In genomic region chr15:40242671-40243070, GRCh38 we compare ENCODE assay signal across 25 cellular contexts. TPM values are rescaled to one million over a fixed set of nuclear protein-coding genes. Genes with fewer than 3 reads are reported as not detected.
DNase-seq lines count a peak whose midpoint lies in the region; ATAC-seq and TF ChIP-seq lines count a peak whose summit lies in the region.
"Had no signal": no experiment of that assay in that cellular context is flagged by ENCODE, and none has a peak within 500 bp of the region (broad histone marks: within the 10 kb centered on the region; RNA-seq: fewer than 3 reads in every experiment).

No MANE protein-coding gene starts in this region.

- no peak for TF ChIP-seq POLR2A in stomach (IDR thresholded peaks at IDR 0.05)

- no peaks in the 10 kb centered on the region for H3K9me3 Mint-ChIP-seq in activated CD8-positive, alpha-beta memory T cell treated with anti-CD3 and anti-CD28 coated beads, Interleukin-2, amount 10 ng/mL, durations not matched to agents 7 days and 5 days (ENCODE audit: low read depth)
- H3K9me3 Mint-ChIP-seq in central memory CD8-positive, alpha-beta T cell: no peaks in the 10 kb centered on the region
- no peaks in the 10 kb centered on the region for H3K9me3 Mint-ChIP-seq in progenitor cell of endocrine pancreas (ENCODE audit: low read depth)
- H3K9me3 Mint-ChIP-seq: IgD-negative memory B cell had no signal

- DNase-seq in activated CD8-positive, alpha-beta memory T cell treated with anti-CD3 and anti-CD28 coated beads, Interleukin-2, amount 50 U/mL, for 48 hours: peak; percentile 34
- DNase-seq in activated CD8-positive, alpha-beta memory T cell treated with anti-CD3 and anti-CD28 coated beads, Interleukin-2, amount 10 ng/mL, durations not matched to agents 7 days and 5 days: no peak
- DNase-seq in central memory CD8-positive, alpha-beta T cell (ENCODE audit: low spot score in 2 of 2): no peak
- DNase-seq in left lung (peak; percentile 19 to 40), stomach (peak; percentile 20), progenitor cell of endocrine pancreas (ENCODE audit: low spot score, unreplicated experiment) (no peak), foreskin keratinocyte (no peak)
- DNase-seq: 8988T; activated gamma-delta T cell treated with Interleukin-2 at 50 U/mL for 16 hours; COR-L47; DMS79 treated with DMSO at 0.1 percent for 48 hours; NCI-H1436 treated with DMSO at 0.1 percent for 48 hours; NCI-H226; SHP77 treated with DMSO at 0.1 percent for 48 hours; stimulated activated CD4-positive, alpha-beta T cell treated with anti-CD3 and anti-CD28 coated beads, Interleukin-12 subunit alpha, Interleukin-12 subunit beta, amount 100 ng/mL, for 4 hours; stimulated activated CD4-positive, alpha-beta T cell treated with anti-CD3 and anti-CD28 coated beads, Interleukin-2, amount 100 ng/mL, for 48 hours had no signal

- no peaks in the 10 kb centered on the region for H3K9me3 ChIP-seq in left lung
- no peaks in the 10 kb centered on the region for H3K9me3 ChIP-seq in stomach
- H3K9me3 ChIP-seq: prostate gland, right lobe of liver, tibial nerve had no signal

- CTCF ChIA-PET in activated CD8-positive, alpha-beta memory T cell treated with anti-CD3 and anti-CD28 coated beads, Interleukin-2, amount 10 ng/mL, durations not matched to agents 7 days and 5 days (lab: Charles Lee): interaction anchor here (1.1 to 1.7 kb wide), 3 partner anchors 26 to 32 kb away, joined by 3 to 4 read pairs (median 3); no protein-coding TSS in a partner anchor

- no peak overlapping the region for H3K4me3 Mint-ChIP-seq in activated CD8-positive, alpha-beta memory T cell treated with anti-CD3 and anti-CD28 coated beads, Interleukin-2, amount 10 ng/mL, durations not matched to agents 7 days and 5 days
- H3K4me3 Mint-ChIP-seq in central memory CD8-positive, alpha-beta T cell: no peak overlapping the region
- H3K4me3 Mint-ChIP-seq in progenitor cell of endocrine pancreas (ENCODE audit: low read depth): no peak overlapping the region

- H3K27me3 ChIP-seq in left lung (peaks cover 0 to 33% of the 10 kb centered on the region in 2 donors), stomach (peaks cover 0 to 33% (median 7%) of the 10 kb centered on the region in 3 donors), foreskin keratinocyte (no peaks in the 10 kb centered on the region)
- H3K27me3 ChIP-seq: hepatocyte, right lobe of liver had no signal

- no peak for TF ChIP-seq CTCF in left lung (IDR thresholded peaks at IDR 0.05)
- no peak for TF ChIP-seq CTCF in stomach (IDR thresholded peaks at IDR 0.05)
- TF ChIP-seq CTCF in progenitor cell of endocrine pancreas (IDR thresholded peaks at IDR 0.05; ENCODE audit: unreplicated experiment): no peak
- TF ChIP-seq CTCF in foreskin keratinocyte (conservative IDR thresholded peaks at IDR 0.05): no peak

- no peak for ATAC-seq in activated CD8-positive, alpha-beta memory T cell treated with anti-CD3 and anti-CD28 coated beads, Interleukin-2, amount 10 ng/mL, durations not matched to agents 7 days and 5 days
- ATAC-seq in central memory CD8-positive, alpha-beta T cell (replicated peaks; ENCODE audit: extremely low read depth, poor library complexity, severe bottlenecking): no peak
- no peak for ATAC-seq in left lung
- ATAC-seq in HG03196 (IDR thresholded peaks at IDR 0.05; ENCODE audit: unreplicated experiment): no peak
- no peak for ATAC-seq in foreskin keratinocyte
- ATAC-seq: right lobe of liver had no signal

- no peak for TF ChIP-seq EP300 in stomach (IDR thresholded peaks at IDR 0.05)

- H3K4me1 ChIP-seq in left lung (peaks cover 0 to 11% of the 10 kb centered on the region in 2 donors), stomach (peaks cover 10 to 19% (median 13%) of the 10 kb centered on the region in 4 donors), foreskin keratinocyte (peaks cover 30% of the 10 kb centered on the region)

- no peak overlapping the region for H3K27ac Mint-ChIP-seq in activated CD8-positive, alpha-beta memory T cell treated with anti-CD3 and anti-CD28 coated beads, Interleukin-2, amount 10 ng/mL, durations not matched to agents 7 days and 5 days
- peak overlapping the region; percentile 81 for H3K27ac Mint-ChIP-seq in central memory CD8-positive, alpha-beta T cell (ENCODE audit: low read depth)
- H3K27ac Mint-ChIP-seq in progenitor cell of endocrine pancreas: no peak overlapping the region
- H3K27ac Mint-ChIP-seq: IgD-negative memory B cell had no signal

- WGBS in stomach, 5 donors: 90 to 99% (median 93%) methylated on average over 8 of the region's 8 CpGs

- no peak overlapping the region for H3K4me3 ChIP-seq in left lung
- no peak overlapping the region for H3K4me3 ChIP-seq in stomach
- H3K4me3 ChIP-seq: hepatocyte, prostate gland, right lobe of liver, tibial nerve had no signal

- no peaks in the 10 kb centered on the region for H3K36me3 ChIP-seq in left lung
- no peaks in the 10 kb centered on the region for H3K36me3 ChIP-seq in stomach
- H3K36me3 ChIP-seq: prostate gland, right lobe of liver, tibial nerve had no signal

- H3K4me1 Mint-ChIP-seq in activated CD8-positive, alpha-beta memory T cell treated with anti-CD3 and anti-CD28 coated beads, Interleukin-2, amount 10 ng/mL, durations not matched to agents 7 days and 5 days: peaks cover 14% of the 10 kb centered on the region
- peaks cover 9% of the 10 kb centered on the region for H3K4me1 Mint-ChIP-seq in central memory CD8-positive, alpha-beta T cell
- H3K4me1 Mint-ChIP-seq in progenitor cell of endocrine pancreas (ENCODE audit: low read depth): peaks cover 22% of the 10 kb centered on the region

- H3K27me3 Mint-ChIP-seq in activated CD8-positive, alpha-beta memory T cell treated with anti-CD3 and anti-CD28 coated beads, Interleukin-2, amount 10 ng/mL, durations not matched to agents 7 days and 5 days: peaks cover 26% of the 10 kb centered on the region
- peaks cover 23% of the 10 kb centered on the region for H3K27me3 Mint-ChIP-seq in central memory CD8-positive, alpha-beta T cell
- H3K27me3 Mint-ChIP-seq in progenitor cell of endocrine pancreas: peaks cover 11% of the 10 kb centered on the region

- H3K27ac ChIP-seq in left lung (no peak overlapping the region), stomach (no peak overlapping the region), foreskin keratinocyte (no peak overlapping the region)
- H3K27ac ChIP-seq: C4-2B, hepatocyte, prostate gland, right lobe of liver, tibial nerve had no signal

- no peaks in the 10 kb centered on the region for H3K36me3 Mint-ChIP-seq in activated CD8-positive, alpha-beta memory T cell treated with anti-CD3 and anti-CD28 coated beads, Interleukin-2, amount 10 ng/mL, durations not matched to agents 7 days and 5 days
- H3K36me3 Mint-ChIP-seq in central memory CD8-positive, alpha-beta T cell (ENCODE audit: insufficient read depth): no peaks in the 10 kb centered on the region
- no peaks in the 10 kb centered on the region for H3K36me3 Mint-ChIP-seq in progenitor cell of endocrine pancreas (ENCODE audit: insufficient read depth)
- H3K36me3 Mint-ChIP-seq: IgD-negative memory B cell had no signal

- intact Hi-C loops in left lung (cut with DNase I): no loop called here
- intact Hi-C loops in stomach (cut with DNase I; ENCODE audit: low total_unique reads): no loop called here

RNA-seq across cellular contexts. Expression of gene PAK6, which starts 3.8 kb away (rescaled TPM):
- 1 to 10 TPM; 1.0 to 1.7 TPM for total RNA-seq in activated CD8-positive, alpha-beta memory T cell treated with anti-CD3 and anti-CD28 coated beads, Interleukin-2, amount 10 ng/mL, durations not matched to agents 7 days and 5 days
- 10 to 100 TPM in 1 of 2 donors, 1 to 10 TPM in 1; 9.0 to 14.6 TPM for total RNA-seq in left lung
- 10 to 100 TPM in 3 of 5 donors, 1 to 10 TPM in 1, under 1 TPM in 1; under 0.01 to 91.9 (median 16.3) TPM for total RNA-seq in stomach
- 1 to 10 TPM; 1.8 to 7.7 (median 4.7) TPM for polyA plus RNA-seq in stomach
- total RNA-seq in progenitor cell of endocrine pancreas: 13.2 and 13.8 TPM in 2 replicates
- 14.1 and 15.6 TPM in 2 replicates for total RNA-seq in foreskin keratinocyte
- 8.9 and 9.0 TPM in 2 replicates for polyA plus RNA-seq in foreskin keratinocyte
- total RNA-seq: dermis microvascular lymphatic vessel endothelial cell had no signal
- polyA plus RNA-seq: IgD-negative memory B cell had no signal

RNA-seq across cellular contexts. Expression of gene ANKRD63, which starts 40.2 kb away (rescaled TPM):
- total RNA-seq in activated CD8-positive, alpha-beta memory T cell treated with anti-CD3 and anti-CD28 coated beads, Interleukin-2, amount 10 ng/mL, durations not matched to agents 7 days and 5 days: not detected
- total RNA-seq in left lung (not detected), stomach (under 1 TPM in 1 of 5 donors, not detected in 4; 0.37 TPM), progenitor cell of endocrine pancreas (not detected in 2 replicates), foreskin keratinocyte (not detected in 2 replicates)
- polyA plus RNA-seq in stomach (not detected), foreskin keratinocyte (not detected in 2 replicates)
- total RNA-seq: dermis microvascular lymphatic vessel endothelial cell, mesenteric fat pad, tibial nerve had no signal
- polyA plus RNA-seq: IgD-negative memory B cell had no signal

Comparison
In these comparisons a context has a peak if more than half of its experiments do, and no peak if none do; other contexts are left out.
1. DNase-seq: peak in activated CD8-positive, alpha-beta memory T cell treated with anti-CD3 and anti-CD28 coated beads, Interleukin-2, amount 50 U/mL, for 48 hours (single experiment), left lung (2 of 2) and stomach (single experiment); none in activated CD8-positive, alpha-beta memory T cell treated with anti-CD3 and anti-CD28 coated beads, Interleukin-2, amount 10 ng/mL, durations not matched to agents 7 days and 5 days (single experiment), central memory CD8-positive, alpha-beta T cell (0 of 2), progenitor cell of endocrine pancreas (single experiment) and foreskin keratinocyte (0 of 2).